11 cellular contexts compared by ENCODE assay signal in the genomic region with DNA sequence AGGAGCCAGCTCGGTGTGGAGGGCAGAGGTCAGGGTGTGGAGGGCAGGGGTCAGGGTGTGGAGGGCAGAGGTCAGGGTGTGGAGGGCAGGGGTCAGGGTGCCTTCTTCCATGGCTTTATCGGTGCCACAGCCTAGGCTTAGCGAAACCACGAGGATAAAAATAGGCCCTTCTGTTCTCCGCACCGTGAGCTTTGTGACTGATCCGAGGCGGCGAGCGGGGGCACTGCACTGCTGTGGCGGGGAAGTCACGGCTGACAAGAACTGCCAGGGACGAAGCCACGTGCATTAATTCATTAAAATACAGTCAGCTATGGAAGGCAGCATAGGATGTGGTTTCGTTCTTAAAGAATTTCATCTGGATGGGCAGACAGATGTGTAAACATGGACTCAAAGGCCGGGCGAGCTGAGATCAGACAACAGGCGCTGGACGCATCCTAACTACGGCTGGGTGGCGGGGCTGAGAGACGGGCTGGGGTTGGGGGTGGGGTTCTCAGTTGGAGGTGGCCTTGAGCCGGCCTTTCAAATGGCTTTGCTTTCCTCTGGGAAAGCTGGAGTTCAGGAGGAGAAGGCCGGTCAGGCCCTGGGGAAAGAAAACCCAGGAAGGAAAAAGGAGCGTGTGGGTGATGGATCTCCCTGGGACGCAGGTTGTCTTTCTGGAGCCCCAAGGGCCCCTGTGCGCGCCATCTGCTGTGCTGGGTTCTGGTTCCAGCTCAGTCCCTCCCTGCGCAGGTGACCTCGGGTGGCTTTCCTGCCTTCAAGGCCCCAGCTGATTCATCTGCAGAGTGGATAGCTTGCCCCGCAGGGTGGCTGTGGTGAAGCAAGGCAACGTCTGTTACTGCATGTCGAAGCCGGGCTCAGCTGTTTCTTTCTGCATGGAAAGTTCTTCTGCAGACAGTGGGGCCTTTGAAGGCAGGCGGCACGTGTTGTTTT.
DNase-seq lines count a peak whose midpoint lies in the region; TF ChIP-seq lines count a peak whose summit lies in the region.
"Had no signal": no experiment of that assay in that cellular context is flagged by ENCODE, and none has a peak within 500 bp of the region (broad histone marks: within the 10 kb centered on the region; RNA-seq: fewer than 3 reads in every experiment).

No MANE protein-coding gene starts in this region.

- peaks cover 57% of the 10 kb centered on the region for H3K4me1 Mint-ChIP-seq in nephron

- H3K27me3 ChIP-seq in effector memory CD4-positive, alpha-beta T cell (replicated peaks; ENCODE audit: control insufficient read depth, insufficient read depth, low read length, poor library complexity, severe bottlenecking) = no peaks in the 10 kb centered on the region

- H3K27me3 Mint-ChIP-seq in nephron (ENCODE audit: low read depth) = peaks cover 7% of the 10 kb centered on the region

- H3K9me3 ChIP-seq in effector memory CD4-positive, alpha-beta T cell (ENCODE audit: control insufficient read depth, low read length) = no peaks in the 10 kb centered on the region

- H3K4me3 ChIP-seq in effector memory CD4-positive, alpha-beta T cell (ENCODE audit: insufficient read depth, low read depth, low read length, poor library complexity, severe bottlenecking) = no peak overlapping the region
- H3K4me3 ChIP-seq: GM23248 had no signal

- H3K36me3 Mint-ChIP-seq in nephron (ENCODE audit: low read depth) = no peaks in the 10 kb centered on the region

- no peaks in the 10 kb centered on the region for H3K36me3 ChIP-seq in effector memory CD4-positive, alpha-beta T cell (ENCODE audit: control insufficient read depth, insufficient read depth, low read length)

- H3K4me3 Mint-ChIP-seq in nephron = no peak overlapping the region
- H3K4me3 Mint-ChIP-seq: activated CD4-positive, alpha-beta memory T cell treated with anti-CD3 and anti-CD28 coated beads for 36 hours had no signal

- DNase-seq in DMS79 treated with DMSO at 0.1 percent for 48 hours (lab: John Stamatoyannopoulos, UW) (peak; percentile 58), MV-4-11 (lab: John Stamatoyannopoulos, UW) (peak; percentile 28), brain pericyte (ENCODE audit: low read depth, low spot score) (peak; percentile 41), AG08395 (ENCODE audit: low spot score) (no peak), HPDE6-E6E7 (ENCODE audit: extremely low spot score) (no peak), NCI-H748 treated with DMSO at 0.1 percent for 48 hours (lab: John Stamatoyannopoulos, UW) (no peak)
- no peak for DNase-seq in effector memory CD4-positive, alpha-beta T cell
- DNase-seq: activated CD4-positive, alpha-beta memory T cell treated with anti-CD3 and anti-CD28 coated beads for 36 hours; Calu3; GM23248 had no signal

- peaks cover 3% of the 10 kb centered on the region for H3K4me1 ChIP-seq in effector memory CD4-positive, alpha-beta T cell (ENCODE audit: control insufficient read depth, insufficient read depth, low read length, poor library complexity, severe bottlenecking)

- H3K27ac ChIP-seq in effector memory CD4-positive, alpha-beta T cell (ENCODE audit: insufficient read depth, low read length, poor library complexity, severe bottlenecking) = no peak overlapping the region
- H3K27ac ChIP-seq: GM23248 had no signal

- peak overlapping the region; percentile 49 to 73 (median 54) for H3K27ac Mint-ChIP-seq in nephron
- H3K27ac Mint-ChIP-seq: activated CD4-positive, alpha-beta memory T cell treated with anti-CD3 and anti-CD28 coated beads for 36 hours had no signal

- TF ChIP-seq CTCF in nephron (IDR thresholded peaks at IDR 0.05; ENCODE audit: unreplicated experiment in 3 of 3) = no peak

- H3K9me3 Mint-ChIP-seq in nephron = no peaks in the 10 kb centered on the region

Comparison
In these comparisons a context has a peak if more than half of its experiments do, and no peak if none do; other contexts are left out.
1. DNase-seq: peak in DMS79 treated with DMSO at 0.1 percent for 48 hours (single experiment), MV-4-11 (single experiment) and brain pericyte (single experiment); none in AG08395 (single experiment), HPDE6-E6E7 (single experiment), effector memory CD4-positive, alpha-beta T cell (0 of 3) and NCI-H748 treated with DMSO at 0.1 percent for 48 hours (single experiment).